Comparison of ENCODE assay signal across 8 cellular contexts in the genomic region with DNA sequence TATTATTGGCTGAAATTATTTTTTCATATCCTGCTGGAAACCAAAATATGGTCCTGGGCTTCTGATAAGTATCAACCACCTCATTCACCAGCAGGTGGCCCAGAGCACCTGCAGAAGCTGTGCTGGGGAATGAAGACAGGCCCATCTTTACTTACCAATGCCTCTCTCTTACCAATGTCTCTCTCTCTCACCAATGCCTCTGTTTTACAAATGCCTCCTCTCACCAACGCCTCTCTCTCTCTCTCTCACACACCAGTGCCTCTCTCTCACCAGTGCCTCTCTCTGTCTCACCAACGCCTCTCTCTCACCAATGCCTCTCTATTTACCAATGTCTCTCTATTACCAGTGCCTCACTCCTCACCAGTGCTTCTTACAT. TPM values are rescaled to one million over a fixed set of nuclear protein-coding genes. Genes with fewer than 3 reads are reported as not detected.
DNase-seq lines count a peak whose midpoint lies in the region; ATAC-seq and TF ChIP-seq lines count a peak whose summit lies in the region.

No MANE protein-coding gene starts in this region.

- TF ChIP-seq EP300 in Ishikawa (IDR thresholded peaks at IDR 0.05; ENCODE audit: borderline replicate concordance), result no peak

- no peaks in the 10 kb centered on the region for H3K9me3 Mint-ChIP-seq in natural killer cell treated with Interleukin-12 subunit alpha and Interleukin-12 subunit beta and Interleukin-15 and Interleukin-18, amount 100 ng/mL, for 72 hours

- peak; percentile 75 for TF ChIP-seq RAD21 in Ishikawa (IDR thresholded peaks at IDR 0.05; ENCODE audit: low read depth)

- no peaks in the 10 kb centered on the region for H3K36me3 Mint-ChIP-seq in natural killer cell treated with Interleukin-12 subunit alpha and Interleukin-12 subunit beta and Interleukin-15 and Interleukin-18, amount 100 ng/mL, for 72 hours

- H3K27me3 Mint-ChIP-seq in natural killer cell treated with Interleukin-12 subunit alpha and Interleukin-12 subunit beta and Interleukin-15 and Interleukin-18, amount 100 ng/mL, for 72 hours, result peaks cover 38 to 41% of the 10 kb centered on the region in 2 donors

- no peak overlapping the region for H3K4me3 Mint-ChIP-seq in natural killer cell treated with Interleukin-12 subunit alpha and Interleukin-12 subunit beta and Interleukin-15 and Interleukin-18, amount 100 ng/mL, for 72 hours

- peaks cover 0 to 2% of the 10 kb centered on the region in 2 donors for H3K4me1 Mint-ChIP-seq in natural killer cell treated with Interleukin-12 subunit alpha and Interleukin-12 subunit beta and Interleukin-15 and Interleukin-18, amount 100 ng/mL, for 72 hours (ENCODE audit: low read depth in 2 of 2)

- no peak overlapping the region for H3K27ac Mint-ChIP-seq in natural killer cell treated with Interleukin-12 subunit alpha and Interleukin-12 subunit beta and Interleukin-15 and Interleukin-18, amount 100 ng/mL, for 72 hours

- no peak for ATAC-seq in natural killer cell treated with Interleukin-12 subunit alpha and Interleukin-12 subunit beta and Interleukin-15 and Interleukin-18, amount 100 ng/mL, for 72 hours

- DNase-seq in NCI-H82 (lab: John Stamatoyannopoulos, UW), result peak; percentile 37
- DNase-seq in NCI-H82 treated with DMSO at 0.1 percent for 48 hours (lab: John Stamatoyannopoulos, UW; ENCODE audit: unreplicated experiment), result no peak
- DNase-seq in activated CD8-positive, alpha-beta memory T cell treated with anti-CD3 and anti-CD28 coated beads, Interleukin-2, amount 50 U/mL, for 4 hours, result peak; percentile 56
- DNase-seq in natural killer cell treated with Interleukin-12 subunit alpha and Interleukin-12 subunit beta and Interleukin-15 and Interleukin-18, amount 100 ng/mL, for 72 hours (ENCODE audit: low spot score), result peak; percentile 10
- DNase-seq in ureter (ENCODE audit: low spot score), result no peak
- DNase-seq in NCI-H226, result no peak
- no peak for DNase-seq in occipital lobe (lab: John Stamatoyannopoulos, UW)

TF ChIP-seq in Ishikawa, 13 proteins besides CTCF, POLR2A, EP300 and RAD21:
- TF ChIP-seq EGR1 (IDR thresholded peaks at IDR 0.05) (no peak), ZBTB7A (IDR thresholded peaks at IDR 0.05; ENCODE audit: low read depth) (no peak), CREB1 (IDR thresholded peaks at IDR 0.05; ENCODE audit: low read depth) (no peak), TEAD4 (IDR thresholded peaks at IDR 0.05) (no peak), CEBPB (IDR thresholded peaks at IDR 0.05) (no peak), TCF12 (IDR thresholded peaks at IDR 0.05; ENCODE audit: low read depth) (no peak), YY1 (IDR thresholded peaks at IDR 0.05; ENCODE audit: low read depth) (no peak)

RNA-seq across cellular contexts. Expression of a gene that starts 2.3 kb away (rescaled TPM):
- 1 to 10 TPM; 1.2 to 2.2 TPM for total RNA-seq in natural killer cell treated with Interleukin-12 subunit alpha and Interleukin-12 subunit beta and Interleukin-15 and Interleukin-18, amount 100 ng/mL, for 72 hours
- total RNA-seq in ureter (19.2 TPM), occipital lobe (not detected)

Comparison
In these comparisons a context has a peak if more than half of its experiments do, and no peak if none do; other contexts are left out.
1. DNase-seq: peak in NCI-H82 (single experiment), activated CD8-positive, alpha-beta memory T cell treated with anti-CD3 and anti-CD28 coated beads, Interleukin-2, amount 50 U/mL, for 4 hours (single experiment) and natural killer cell treated with Interleukin-12 subunit alpha and Interleukin-12 subunit beta and Interleukin-15 and Interleukin-18, amount 100 ng/mL, for 72 hours (single experiment); none in NCI-H82 treated with DMSO at 0.1 percent for 48 hours (single experiment), ureter (single experiment), NCI-H226 (single experiment) and occipital lobe (single experiment).